Comparison of ENCODE assay signal across 16 cellular contexts in genomic region chr19:7528192-7528519, GRCh38. TPM values are rescaled to one million over a fixed set of nuclear protein-coding genes. Genes with fewer than 3 reads are reported as not detected.
DNase-seq lines count a peak whose midpoint lies in the region; ATAC-seq and TF ChIP-seq lines count a peak whose summit lies in the region.
"Had no signal": no experiment of that assay in that cellular context is flagged by ENCODE, and none has a peak within 500 bp of the region (broad histone marks: within the 10 kb centered on the region; RNA-seq: fewer than 3 reads in every experiment).

No MANE protein-coding gene starts in this region.

- DNase-seq in HL-60 (ENCODE audit: low read depth in 1 of 2, low spot score in 1 of 2) (no peak), neuronal stem cell (ENCODE audit: low spot score) (no peak), SW480 (ENCODE audit: low spot score) (no peak), neural progenitor cell (ENCODE audit: low spot score) (no peak), GM03348 (ENCODE audit: low spot score) (no peak)
- DNase-seq: ACHN; Caco-2; CD4-positive, alpha-beta T cell; GOT3; H9; KG1 had no signal

- H3F3A ChIP-seq in neural progenitor cell (ENCODE audit: low read depth) = no peaks in the 10 kb centered on the region

- no peaks in the 10 kb centered on the region for H3K27me3 Mint-ChIP-seq in dendritic cell treated with granulocyte-macrophage colony-stimulating factor and Interleukin-4, amounts not matched to agents 40 ng/mL and 50 ng/mL, for 4 days
- peaks cover 4% of the 10 kb centered on the region for H3K27me3 Mint-ChIP-seq in neural progenitor cell (ENCODE audit: insufficient read depth, low read depth)
- H3K27me3 Mint-ChIP-seq: CD4-positive, alpha-beta T cell; IgD-negative memory B cell had no signal

- H2BK15ac ChIP-seq in neuronal stem cell (ENCODE audit: low read length) = no peak overlapping the region

- H3K4me3 Mint-ChIP-seq in dendritic cell treated with granulocyte-macrophage colony-stimulating factor and Interleukin-4, amounts not matched to agents 40 ng/mL and 50 ng/mL, for 4 days = no peak overlapping the region
- no peak overlapping the region for H3K4me3 Mint-ChIP-seq in neural progenitor cell
- H3K4me3 Mint-ChIP-seq: CD4-positive, alpha-beta T cell; H9 had no signal

- no peak overlapping the region for H2BK12ac ChIP-seq in neuronal stem cell (ENCODE audit: low read length)

- H2BK120ac ChIP-seq in neuronal stem cell (ENCODE audit: low read depth, low read length) = no peak overlapping the region

- no peak overlapping the region for H2AFZ ChIP-seq in neuronal stem cell (ENCODE audit: low read length)
- no peak overlapping the region for H2AFZ ChIP-seq in neural progenitor cell (replicated peaks)

- H3K4ac ChIP-seq in neuronal stem cell (ENCODE audit: low read length) = no peak overlapping the region

- H3K14ac ChIP-seq in neuronal stem cell (ENCODE audit: low read length) = no peak overlapping the region

- H2BK5ac ChIP-seq in neuronal stem cell (ENCODE audit: low read length) = peak overlapping the region; percentile 39

- no peak overlapping the region for H4K91ac ChIP-seq in neuronal stem cell (ENCODE audit: low read depth, low read length, poor library complexity)

- H3K23ac ChIP-seq in neuronal stem cell (ENCODE audit: low read depth, low read length, poor library complexity) = no peak overlapping the region

- H3K4me2 ChIP-seq in neuronal stem cell (ENCODE audit: insufficient read depth, low read length, poor library complexity, severe bottlenecking) (no peak overlapping the region), neural progenitor cell (no peak overlapping the region)

- no peak overlapping the region for H3K18ac ChIP-seq in neuronal stem cell (ENCODE audit: low read length)

- peaks cover 4 to 5% of the 10 kb centered on the region in 2 donors for H3K4me1 ChIP-seq in neuronal stem cell (ENCODE audit: control insufficient read depth in 2 of 2, insufficient read depth in 1 of 2, low read depth in 1 of 2, low read length in 2 of 2)
- peaks cover 4% of the 10 kb centered on the region for H3K4me1 ChIP-seq in neural progenitor cell

- H3K9me3 Mint-ChIP-seq in dendritic cell treated with granulocyte-macrophage colony-stimulating factor and Interleukin-4, amounts not matched to agents 40 ng/mL and 50 ng/mL, for 4 days = no peaks in the 10 kb centered on the region
- H3K9me3 Mint-ChIP-seq in neural progenitor cell = no peaks in the 10 kb centered on the region
- H3K9me3 Mint-ChIP-seq: CD4-positive, alpha-beta T cell; H9; IgD-negative memory B cell had no signal

- H4K20me1 ChIP-seq in neural progenitor cell (ENCODE audit: low read depth) = peaks cover 4% of the 10 kb centered on the region

- H3K27ac ChIP-seq in HL-60 (replicated peaks) (peak overlapping the region; percentile 59), neuronal stem cell (replicated peaks; ENCODE audit: low read length) (no peak overlapping the region), neural progenitor cell (no peak overlapping the region)
- H3K27ac ChIP-seq: C4-2B had no signal

- H3K36me3 ChIP-seq in neuronal stem cell (replicated peaks in 1 of 2; ENCODE audit: control insufficient read depth in 2 of 2, insufficient read depth in 2 of 2, low read length in 2 of 2) (peaks cover 9 to 15% of the 10 kb centered on the region in 2 donors), neural progenitor cell (no peaks in the 10 kb centered on the region)

- H3K36me3 Mint-ChIP-seq in dendritic cell treated with granulocyte-macrophage colony-stimulating factor and Interleukin-4, amounts not matched to agents 40 ng/mL and 50 ng/mL, for 4 days (ENCODE audit: low read depth) = peaks cover 95% of the 10 kb centered on the region
- no peaks in the 10 kb centered on the region for H3K36me3 Mint-ChIP-seq in neural progenitor cell

- H3K4me3 ChIP-seq in HL-60 (replicated peaks; ENCODE audit: insufficient read depth, low read length) = no peak overlapping the region
- no peak overlapping the region for H3K4me3 ChIP-seq in neuronal stem cell (ENCODE audit: low read length in 2 of 2)
- no peak overlapping the region for H3K4me3 ChIP-seq in neural progenitor cell

- H3K79me1 ChIP-seq in neuronal stem cell (ENCODE audit: low read depth, low read length) = no peaks in the 10 kb centered on the region

- intact Hi-C loops in dendritic cell treated with granulocyte-macrophage colony-stimulating factor and Interleukin-4, amounts not matched to agents 40 ng/mL and 50 ng/mL, for 4 days (cut with micrococcal nuclease) = loop anchor here (10.0 kb wide), 1 partner anchor 133 kb away; no protein-coding TSS in a partner anchor

- H4K8ac ChIP-seq in neuronal stem cell (ENCODE audit: low read depth, low read length) = no peak overlapping the region

- H3K9ac ChIP-seq in neuronal stem cell (ENCODE audit: low read depth, low read length, poor library complexity) = no peak overlapping the region
- H3K9ac ChIP-seq in neural progenitor cell = no peak overlapping the region

- H3K27ac Mint-ChIP-seq in dendritic cell treated with granulocyte-macrophage colony-stimulating factor and Interleukin-4, amounts not matched to agents 40 ng/mL and 50 ng/mL, for 4 days = peak overlapping the region; percentile 64
- H3K27ac Mint-ChIP-seq in neural progenitor cell = no peak overlapping the region
- H3K27ac Mint-ChIP-seq: CD4-positive, alpha-beta T cell; H9; IgD-negative memory B cell had no signal

- TF ChIP-seq CTCF in HL-60 (IDR thresholded peaks at IDR 0.05; ENCODE audit: insufficient read depth, low read length) (no peak), neural progenitor cell (IDR thresholded peaks at IDR 0.05) (no peak)

- no peaks in the 10 kb centered on the region for H3K79me2 ChIP-seq in neural progenitor cell (ENCODE audit: low read depth)

- no peak for ATAC-seq in GM18520 (IDR thresholded peaks at IDR 0.05; ENCODE audit: unreplicated experiment)
- ATAC-seq: HepG2 had no signal

- no peaks in the 10 kb centered on the region for H3K27me3 ChIP-seq in HL-60 (ENCODE audit: insufficient read depth, poor library complexity, severe bottlenecking)
- no peaks in the 10 kb centered on the region for H3K27me3 ChIP-seq in neuronal stem cell (ENCODE audit: control insufficient read depth in 3 of 3, insufficient read depth in 3 of 3, low read depth in 1 of 3, low read length in 3 of 3)
- no peaks in the 10 kb centered on the region for H3K27me3 ChIP-seq in neural progenitor cell

- no peak overlapping the region for H2AK5ac ChIP-seq in neuronal stem cell (ENCODE audit: low read depth, low read length)

- no CpG with 5 or more reads among the region's 7 CpGs for WGBS in neuronal stem cell (ENCODE audit: extremely low coverage in 2 of 2, insufficient read length in 2 of 2, insufficient replicate concordance in 1 of 2), 2 donors

- peaks cover 71% of the 10 kb centered on the region for H3K4me1 Mint-ChIP-seq in dendritic cell treated with granulocyte-macrophage colony-stimulating factor and Interleukin-4, amounts not matched to agents 40 ng/mL and 50 ng/mL, for 4 days (ENCODE audit: low read depth)
- H3K4me1 Mint-ChIP-seq in neural progenitor cell = peaks cover 5% of the 10 kb centered on the region

- no peaks in the 10 kb centered on the region for H3K9me3 ChIP-seq in neuronal stem cell (replicated peaks in 1 of 2; ENCODE audit: control insufficient read depth in 2 of 2, insufficient read depth in 1 of 2, low read depth in 1 of 2, low read length in 2 of 2)
- no peaks in the 10 kb centered on the region for H3K9me3 ChIP-seq in neural progenitor cell (ENCODE audit: low read depth)
- H3K9me3 ChIP-seq: Caco-2 had no signal

RNA-seq across cellular contexts. Expression of gene MCOLN1, which starts 5.7 kb away (rescaled TPM):
- polyA plus RNA-seq in neuronal stem cell (2013, experiment 1 of 2) = 6.6 TPM
- polyA plus RNA-seq in neuronal stem cell (2013, experiment 2 of 2) = 7.4 TPM
- 6.6 and 7.1 TPM in 2 replicates for total RNA-seq in neural progenitor cell (ENCODE audit: low replicate concordance)

RNA-seq across cellular contexts. Expression of gene PNPLA6, which starts 7.4 kb away (rescaled TPM):
- 56.3 TPM for polyA plus RNA-seq in neuronal stem cell (2013, experiment 1 of 2)
- 57.3 TPM for polyA plus RNA-seq in neuronal stem cell (2013, experiment 2 of 2)
- total RNA-seq in neural progenitor cell (ENCODE audit: low replicate concordance) = 25.5 and 78.9 TPM in 2 replicates

RNA-seq across cellular contexts. Expression of gene ZNF358, which starts 12.3 kb away (rescaled TPM):
- 109 TPM for polyA plus RNA-seq in neuronal stem cell (2013, experiment 1 of 2)
- polyA plus RNA-seq in neuronal stem cell (2013, experiment 2 of 2) = 102 TPM
- total RNA-seq in neural progenitor cell (ENCODE audit: low replicate concordance) = 16.9 and 50.3 TPM in 2 replicates

RNA-seq across cellular contexts. Expression of gene PEX11G, which starts 39.3 kb away (rescaled TPM):
- 1.4 TPM for polyA plus RNA-seq in neuronal stem cell (2013, experiment 1 of 2)
- polyA plus RNA-seq in neuronal stem cell (2013, experiment 2 of 2) = 1.4 TPM
- 1.0 and 5.7 TPM in 2 replicates for total RNA-seq in neural progenitor cell (ENCODE audit: low replicate concordance)
- total RNA-seq: CD4-positive, alpha-beta T cell; HepG2 had no signal
- polyA plus RNA-seq: HepG2 had no signal
